ENCODE assay signal across 1 cellular context in genomic region chr5:14707811-14708210, GRCh38.
TF ChIP-seq lines count a peak whose summit lies in the region.

No MANE protein-coding gene starts in this region.

TF ChIP-seq in HepG2, 621 proteins besides CTCF, POLR2A, EP300 and RAD21:
- no peak for TF ChIP-seq IRX3 (CRISPR knock-in tag; IDR thresholded peaks at IDR 0.05; ENCODE audit: borderline replicate concordance, low read depth)
- no peak for TF ChIP-seq POLR2AphosphoS2 (IDR thresholded peaks at IDR 0.05; ENCODE audit: low read depth, low read length)
- no peak for TF ChIP-seq ZMAT5 (CRISPR knock-in tag; IDR thresholded peaks at IDR 0.05; ENCODE audit: borderline replicate concordance, low read depth)
- no peak for TF ChIP-seq ZBTB4 (CRISPR knock-in tag; IDR thresholded peaks at IDR 0.05; ENCODE audit: borderline replicate concordance)
- no peak for TF ChIP-seq GATA4 (IDR thresholded peaks at IDR 0.05; ENCODE audit: borderline replicate concordance, low read depth)
- TF ChIP-seq GATAD1 (CRISPR knock-in tag; IDR thresholded peaks at IDR 0.05): no peak
- no peak for TF ChIP-seq GPBP1L1 (CRISPR knock-in tag; IDR thresholded peaks at IDR 0.05)
- no peak for TF ChIP-seq NFATC3 (CRISPR knock-in tag; IDR thresholded peaks at IDR 0.05)
- TF ChIP-seq, protein P1, sequence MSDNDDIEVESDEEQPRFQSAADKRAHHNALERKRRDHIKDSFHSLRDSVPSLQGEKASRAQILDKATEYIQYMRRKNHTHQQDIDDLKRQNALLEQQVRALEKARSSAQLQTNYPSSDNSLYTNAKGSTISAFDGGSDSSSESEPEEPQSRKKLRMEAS (IDR thresholded peaks at IDR 0.05): no peak
- no peak for TF ChIP-seq ZNF567 (CRISPR knock-in tag; IDR thresholded peaks at IDR 0.05; ENCODE audit: borderline replicate concordance)
